Comparison of ENCODE assay signal across 1 cellular context in the genomic region with DNA sequence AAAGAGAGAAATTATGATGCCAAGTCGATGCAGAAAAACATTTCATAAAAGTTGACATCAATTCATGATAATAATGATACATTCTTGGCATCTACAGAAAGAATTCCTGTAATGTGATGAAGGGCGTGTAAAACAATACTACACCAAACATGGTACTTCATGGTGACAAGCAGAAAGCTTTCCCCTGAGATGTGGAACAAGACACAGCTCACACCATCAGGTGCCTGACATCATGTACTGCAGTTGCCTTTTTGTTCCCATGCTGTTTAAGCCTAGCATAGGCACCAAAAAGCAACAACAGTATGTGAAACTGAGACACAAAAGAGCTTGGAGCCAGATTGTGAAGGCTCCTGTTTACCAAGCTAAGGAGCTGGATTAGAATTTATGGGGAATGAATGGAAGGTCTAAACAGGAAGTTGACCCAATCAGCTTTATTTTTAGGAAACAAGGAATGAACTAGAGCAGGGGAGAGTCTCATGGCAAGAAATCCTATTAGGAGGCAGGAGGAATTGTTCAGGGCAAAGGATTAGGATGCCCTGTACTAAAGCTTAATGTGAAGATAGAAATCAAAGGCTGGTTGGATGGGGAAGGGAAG.
TF ChIP-seq lines count a peak whose summit lies in the region.

No MANE protein-coding gene starts in this region.

TF ChIP-seq in WTC11, 78 proteins besides CTCF, POLR2A, EP300 and RAD21 (continued from another document):
- TF ChIP-seq ZNF396 (CRISPR knock-in tag; IDR thresholded peaks at IDR 0.05; ENCODE audit: borderline replicate concordance) (no peak), FOXJ3 (CRISPR knock-in tag; IDR thresholded peaks at IDR 0.05; ENCODE audit: borderline replicate concordance) (no peak), PRRX2 (CRISPR knock-in tag; IDR thresholded peaks at IDR 0.05) (no peak), GRHL2 (CRISPR knock-in tag; IDR thresholded peaks at IDR 0.05; ENCODE audit: insufficient replicate concordance, severe bottlenecking) (no peak), ZBTB21 (CRISPR knock-in tag; IDR thresholded peaks at IDR 0.05; ENCODE audit: borderline replicate concordance) (no peak)
- TF ChIP-seq, protein P1, sequence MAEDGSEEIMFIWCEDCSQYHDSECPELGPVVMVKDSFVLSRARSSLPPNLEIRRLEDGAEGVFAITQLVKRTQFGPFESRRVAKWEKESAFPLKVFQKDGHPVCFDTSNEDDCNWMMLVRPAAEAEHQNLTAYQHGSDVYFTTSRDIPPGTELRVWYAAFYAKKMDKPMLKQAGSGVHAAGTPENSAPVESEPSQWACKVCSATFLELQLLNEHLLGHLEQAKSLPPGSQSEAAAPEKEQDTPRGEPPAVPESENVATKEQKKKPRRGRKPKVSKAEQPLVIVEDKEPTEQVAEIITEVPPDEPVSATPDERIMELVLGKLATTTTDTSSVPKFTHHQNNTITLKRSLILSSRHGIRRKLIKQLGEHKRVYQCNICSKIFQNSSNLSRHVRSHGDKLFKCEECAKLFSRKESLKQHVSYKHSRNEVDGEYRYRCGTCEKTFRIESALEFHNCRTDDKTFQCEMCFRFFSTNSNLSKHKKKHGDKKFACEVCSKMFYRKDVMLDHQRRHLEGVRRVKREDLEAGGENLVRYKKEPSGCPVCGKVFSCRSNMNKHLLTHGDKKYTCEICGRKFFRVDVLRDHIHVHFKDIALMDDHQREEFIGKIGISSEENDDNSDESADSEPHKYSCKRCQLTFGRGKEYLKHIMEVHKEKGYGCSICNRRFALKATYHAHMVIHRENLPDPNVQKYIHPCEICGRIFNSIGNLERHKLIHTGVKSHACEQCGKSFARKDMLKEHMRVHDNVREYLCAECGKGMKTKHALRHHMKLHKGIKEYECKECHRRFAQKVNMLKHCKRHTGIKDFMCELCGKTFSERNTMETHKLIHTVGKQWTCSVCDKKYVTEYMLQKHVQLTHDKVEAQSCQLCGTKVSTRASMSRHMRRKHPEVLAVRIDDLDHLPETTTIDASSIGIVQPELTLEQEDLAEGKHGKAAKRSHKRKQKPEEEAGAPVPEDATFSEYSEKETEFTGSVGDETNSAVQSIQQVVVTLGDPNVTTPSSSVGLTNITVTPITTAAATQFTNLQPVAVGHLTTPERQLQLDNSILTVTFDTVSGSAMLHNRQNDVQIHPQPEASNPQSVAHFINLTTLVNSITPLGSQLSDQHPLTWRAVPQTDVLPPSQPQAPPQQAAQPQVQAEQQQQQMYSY (CRISPR knock-in tag; IDR thresholded peaks at IDR 0.05) = no peak
- TF ChIP-seq, protein P2, sequence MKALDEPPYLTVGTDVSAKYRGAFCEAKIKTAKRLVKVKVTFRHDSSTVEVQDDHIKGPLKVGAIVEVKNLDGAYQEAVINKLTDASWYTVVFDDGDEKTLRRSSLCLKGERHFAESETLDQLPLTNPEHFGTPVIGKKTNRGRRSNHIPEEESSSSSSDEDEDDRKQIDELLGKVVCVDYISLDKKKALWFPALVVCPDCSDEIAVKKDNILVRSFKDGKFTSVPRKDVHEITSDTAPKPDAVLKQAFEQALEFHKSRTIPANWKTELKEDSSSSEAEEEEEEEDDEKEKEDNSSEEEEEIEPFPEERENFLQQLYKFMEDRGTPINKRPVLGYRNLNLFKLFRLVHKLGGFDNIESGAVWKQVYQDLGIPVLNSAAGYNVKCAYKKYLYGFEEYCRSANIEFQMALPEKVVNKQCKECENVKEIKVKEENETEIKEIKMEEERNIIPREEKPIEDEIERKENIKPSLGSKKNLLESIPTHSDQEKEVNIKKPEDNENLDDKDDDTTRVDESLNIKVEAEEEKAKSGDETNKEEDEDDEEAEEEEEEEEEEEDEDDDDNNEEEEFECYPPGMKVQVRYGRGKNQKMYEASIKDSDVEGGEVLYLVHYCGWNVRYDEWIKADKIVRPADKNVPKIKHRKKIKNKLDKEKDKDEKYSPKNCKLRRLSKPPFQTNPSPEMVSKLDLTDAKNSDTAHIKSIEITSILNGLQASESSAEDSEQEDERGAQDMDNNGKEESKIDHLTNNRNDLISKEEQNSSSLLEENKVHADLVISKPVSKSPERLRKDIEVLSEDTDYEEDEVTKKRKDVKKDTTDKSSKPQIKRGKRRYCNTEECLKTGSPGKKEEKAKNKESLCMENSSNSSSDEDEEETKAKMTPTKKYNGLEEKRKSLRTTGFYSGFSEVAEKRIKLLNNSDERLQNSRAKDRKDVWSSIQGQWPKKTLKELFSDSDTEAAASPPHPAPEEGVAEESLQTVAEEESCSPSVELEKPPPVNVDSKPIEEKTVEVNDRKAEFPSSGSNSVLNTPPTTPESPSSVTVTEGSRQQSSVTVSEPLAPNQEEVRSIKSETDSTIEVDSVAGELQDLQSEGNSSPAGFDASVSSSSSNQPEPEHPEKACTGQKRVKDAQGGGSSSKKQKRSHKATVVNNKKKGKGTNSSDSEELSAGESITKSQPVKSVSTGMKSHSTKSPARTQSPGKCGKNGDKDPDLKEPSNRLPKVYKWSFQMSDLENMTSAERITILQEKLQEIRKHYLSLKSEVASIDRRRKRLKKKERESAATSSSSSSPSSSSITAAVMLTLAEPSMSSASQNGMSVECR (CRISPR knock-in tag; IDR thresholded peaks at IDR 0.05; ENCODE audit: borderline replicate concordance) = no peak
